ENCODE assay signal across 2 cellular contexts in the genomic region with DNA sequence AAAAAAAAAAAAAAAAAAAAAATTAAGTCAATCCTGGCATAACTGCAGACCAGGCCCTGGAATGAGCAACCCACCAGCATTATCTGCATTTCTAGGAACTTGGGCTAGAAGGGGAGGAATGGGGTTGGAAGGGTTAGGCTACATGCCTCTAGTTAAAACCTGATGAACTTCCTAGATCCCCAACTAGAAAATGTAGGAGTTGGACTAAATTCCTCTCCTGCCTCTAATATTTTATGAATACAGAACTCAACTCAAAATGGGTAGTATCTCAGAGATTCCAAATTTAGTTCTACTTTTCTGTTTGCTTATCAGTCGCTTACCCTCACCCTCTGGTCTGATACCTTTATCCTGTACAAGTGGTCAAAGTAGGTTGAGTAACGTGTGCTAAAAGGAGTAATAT. TPM values are rescaled to one million over a fixed set of nuclear protein-coding genes. Genes with fewer than 3 reads are reported as not detected.
"Had no signal": no experiment of that assay in that cellular context is flagged by ENCODE, and none has a peak within 500 bp of the region (broad histone marks: within the 10 kb centered on the region; RNA-seq: fewer than 3 reads in every experiment).

No MANE protein-coding gene starts in this region.

RNA-seq across cellular contexts. Expression of gene HEATR4, which starts 29.4 kb away (rescaled TPM):
- total RNA-seq: LHCN-M2, NCI-H460 had no signal
